In genomic region chr18:50933684-50934083, GRCh38 we compare ENCODE assay signal across 9 cellular contexts.
"Had no signal": no experiment of that assay in that cellular context is flagged by ENCODE, and none has a peak within 500 bp of the region (broad histone marks: within the 10 kb centered on the region; RNA-seq: fewer than 3 reads in every experiment).

No MANE protein-coding gene starts in this region.

- ATAC-seq: HCT116, HepG2 had no signal

- H3K27ac Mint-ChIP-seq: HFFc6, IgD-negative memory B cell had no signal

- H3K9me3 Mint-ChIP-seq: HFFc6, IgD-negative memory B cell had no signal

- H3K27ac ChIP-seq: GM23248, HL-60 had no signal

- H3K27me3 Mint-ChIP-seq: IgD-negative memory B cell had no signal

- H3K4me3 ChIP-seq: GM23248, HAP-1 had no signal

- H3K9me3 ChIP-seq: HAP-1 had no signal

- DNase-seq: GM23248, GOT3, H7, HFFc6 had no signal

- H3K4me3 Mint-ChIP-seq: HFFc6, IgD-negative memory B cell had no signal
